9 cellular contexts compared by ENCODE assay signal in the genomic region with DNA sequence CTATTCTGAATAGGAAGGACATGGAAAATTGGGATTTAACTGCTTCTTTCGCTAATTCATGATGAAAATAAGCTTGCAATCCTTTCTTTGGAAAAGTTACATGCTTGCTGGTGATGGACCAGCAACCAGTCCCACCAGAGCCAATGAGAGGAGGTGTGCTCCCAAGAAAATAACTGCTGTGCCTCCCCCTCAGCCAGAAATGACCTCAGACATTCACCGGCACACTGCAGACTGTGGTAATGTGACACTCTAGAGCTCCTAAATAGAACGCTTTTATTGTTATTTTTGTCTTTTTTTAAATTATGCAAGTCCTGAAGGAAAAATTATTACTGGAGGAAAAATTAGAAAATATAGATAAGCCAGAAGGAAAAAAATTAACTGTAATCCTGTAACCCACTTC. TPM values are rescaled to one million over a fixed set of nuclear protein-coding genes. Genes with fewer than 3 reads are reported as not detected.
DNase-seq lines count a peak whose midpoint lies in the region; ATAC-seq, FAIRE-seq and TF ChIP-seq lines count a peak whose summit lies in the region.
"Had no signal": no experiment of that assay in that cellular context is flagged by ENCODE, and none has a peak within 500 bp of the region (broad histone marks: within the 10 kb centered on the region; RNA-seq: fewer than 3 reads in every experiment).

No MANE protein-coding gene starts in this region.

- TF ChIP-seq CTCF in Panc1 (IDR thresholded peaks at IDR 0.05), result no peak
- no peak for TF ChIP-seq CTCF in osteoblast (IDR thresholded peaks at IDR 0.05; ENCODE audit: extremely low read depth, low read depth, low read length)
- no peak for TF ChIP-seq CTCF in BE2C (IDR thresholded peaks at IDR 0.05; ENCODE audit: low read depth, low read length)

- intact Hi-C loops in Panc1 (cut with micrococcal nuclease; ENCODE audit: unreplicated experiment), result no loop called here

- DNase-seq in GM03348 (ENCODE audit: low spot score) (peak; percentile 33), Panc1 (ENCODE audit: low read depth, low spot score) (no peak), epithelial cell of prostate (ENCODE audit: low read depth, low spot score) (no peak), osteoblast (ENCODE audit: insufficient read length, low spot score, missing footprints) (peak; percentile 90), small intestine (no peak), BE2C (no peak), HTR-8/SVneo (ENCODE audit: insufficient read length, low spot score) (no peak), GF-D8 (lab: John Stamatoyannopoulos, UW) (no peak)
- DNase-seq: activated CD4-positive, alpha-beta T cell treated with anti-CD3 and anti-CD28 coated beads, Interleukin-2, amount 50 U/mL, for 4 hours had no signal

- H3K4me2 ChIP-seq in osteoblast (ENCODE audit: insufficient read depth, low read length), result peak overlapping the region; percentile 91

- in situ Hi-C loops in Panc1 (cut with HindIII; ENCODE audit: low pct_unique_long_range_greater_than_20kb, low sequenced_read_pairs), result no loop called here

- H3K27me3 ChIP-seq in Panc1 (ENCODE audit: control insufficient read depth, insufficient read depth, low read length) (no peaks in the 10 kb centered on the region), osteoblast (ENCODE audit: insufficient read depth, low read length) (no peaks in the 10 kb centered on the region), small intestine (ENCODE audit: control insufficient read depth in 2 of 2, insufficient read depth in 2 of 2, low read length in 2 of 2) (no peaks in the 10 kb centered on the region), BE2C (no peaks in the 10 kb centered on the region)

- 93 to 95% (median 93%) methylated on average over 3 of the region's 3 CpGs for WGBS in small intestine, 3 donors

- FAIRE-seq in small intestine (lab: Jason Lieb, UNC), result no peak
- no peak for FAIRE-seq in HTR-8/SVneo (lab: Jason Lieb, UNC)

- CTCF ChIA-PET in Panc1 (lab: Charles Lee), result no interaction called here

- no TSS peak for BruUV-seq in Panc1 (replicated peaks; lab: Mats Ljungman, UMichigan)

- H3K9me3 ChIP-seq in Panc1 (ENCODE audit: control insufficient read depth, insufficient read depth, low read depth, low read length) (no peaks in the 10 kb centered on the region), osteoblast (ENCODE audit: low read depth, low read length) (no peaks in the 10 kb centered on the region), small intestine (ENCODE audit: control insufficient read depth, low read depth) (no peaks in the 10 kb centered on the region), BE2C (no peaks in the 10 kb centered on the region)

- H3K4me3 ChIP-seq in Panc1 (ENCODE audit: low read depth in 2 of 2, low read length in 2 of 2) (peak overlapping the region; percentile 91 to 92), osteoblast (ENCODE audit: insufficient read depth, low read length) (peak overlapping the region; percentile 16), small intestine (ENCODE audit: low read depth in 1 of 2, low read length in 2 of 2) (no peak overlapping the region), BE2C (ENCODE audit: low read depth, low read length) (no peak overlapping the region)

- H4K20me1 ChIP-seq in osteoblast (ENCODE audit: insufficient read depth, low read length), result peaks cover 56% of the 10 kb centered on the region

- peaks cover 59% of the 10 kb centered on the region for H3K4me1 ChIP-seq in Panc1 (ENCODE audit: control insufficient read depth, insufficient read depth, low read length)
- peaks cover 60% of the 10 kb centered on the region for H3K4me1 ChIP-seq in osteoblast (ENCODE audit: insufficient read depth, low read length)
- peaks cover 2 to 3% of the 10 kb centered on the region in 2 donors for H3K4me1 ChIP-seq in small intestine (ENCODE audit: control insufficient read depth in 2 of 2, insufficient read depth in 1 of 2, low read depth in 1 of 2, low read length in 1 of 2)
- peaks cover 36% of the 10 kb centered on the region for H3K4me1 ChIP-seq in BE2C

- H3K79me2 ChIP-seq in osteoblast (ENCODE audit: insufficient read depth, low read length), result peaks cover 71% of the 10 kb centered on the region

- ATAC-seq in Panc1, result no peak

- POLR2A ChIA-PET in Panc1 (lab: Charles Lee), result interaction anchor here (0.6 to 0.7 kb wide), 2 partner anchors 27 to 258 kb away, joined by 3 read pairs; a partner anchor contains a TSS

- peaks cover 6% of the 10 kb centered on the region for H3K36me3 ChIP-seq in Panc1 (ENCODE audit: control insufficient read depth, insufficient read depth, low read length)
- H3K36me3 ChIP-seq in osteoblast (ENCODE audit: insufficient read depth, low read length), result peaks cover 6% of the 10 kb centered on the region
- no peaks in the 10 kb centered on the region for H3K36me3 ChIP-seq in small intestine (ENCODE audit: control insufficient read depth in 2 of 2, insufficient read depth in 2 of 2, low read length in 2 of 2)
- peaks cover 3% of the 10 kb centered on the region; the same call in 1 of the 2 replicates for H3K36me3 ChIP-seq in BE2C

- no peak overlapping the region for H2AFZ ChIP-seq in osteoblast (ENCODE audit: low read length)

- H3K27ac ChIP-seq in Panc1 (ENCODE audit: low read length) (peak overlapping the region; percentile 93), epithelial cell of prostate (peak overlapping the region; percentile 100), osteoblast (ENCODE audit: low read depth, low read length) (peak overlapping the region; percentile 11), small intestine (ENCODE audit: low read depth in 1 of 2, low read length in 1 of 2) (no peak overlapping the region)

RNA-seq across cellular contexts. Expression of a gene that starts 2.6 kb away (rescaled TPM):
- total RNA-seq in Panc1 (2021; ENCODE audit: unreplicated experiment) (220 TPM), osteoblast (191 and 194 TPM in 2 replicates)
- polyA plus RNA-seq in Panc1 (2012; ENCODE audit: insufficient read length), result 308 TPM
- polyA plus RNA-seq in small intestine, result 10 to 100 TPM; 25.7 to 37.0 (median 28.4) TPM
- 58.6 TPM for polyA plus RNA-seq in BE2C (2012; ENCODE audit: insufficient read depth, insufficient read length, low read depth)

RNA-seq across cellular contexts. Expression of a gene that starts 55.0 kb away (rescaled TPM):
- total RNA-seq in Panc1 (2021; ENCODE audit: unreplicated experiment), result 108 TPM
- 99.8 TPM for polyA plus RNA-seq in Panc1 (2012; ENCODE audit: insufficient read length)
- total RNA-seq in osteoblast, result 50.7 and 55.1 TPM in 2 replicates
- polyA plus RNA-seq in small intestine, result 100 to 1,000 TPM in 2 of 3 donors, 10 to 100 TPM in 1; 84.1 to 242 (median 163) TPM
- 91.1 TPM for polyA plus RNA-seq in BE2C (2012; ENCODE audit: insufficient read depth, insufficient read length, low read depth)

Comparison
In these comparisons a context has a peak if more than half of its experiments do, and no peak if none do; other contexts are left out.
1. DNase-seq: peak in GM03348 (single experiment) and osteoblast (single experiment); none in Panc1 (single experiment), epithelial cell of prostate (single experiment), small intestine (single experiment), BE2C (single experiment), HTR-8/SVneo (single experiment) and GF-D8 (single experiment).
2. H3K27ac ChIP-seq: peak in Panc1 (single experiment), epithelial cell of prostate (single experiment) and osteoblast (single experiment); none in small intestine (0 of 2).
3. H3K4me3 ChIP-seq: peak in Panc1 (2 of 2) and osteoblast (single experiment); none in small intestine (0 of 2) and BE2C (single experiment).